In genomic region chr5:172870261-172870806, GRCh38 we compare ENCODE assay signal across 9 cellular contexts. TPM values are rescaled to one million over a fixed set of nuclear protein-coding genes. Genes with fewer than 3 reads are reported as not detected.
DNase-seq lines count a peak whose midpoint lies in the region; ATAC-seq, FAIRE-seq and TF ChIP-seq lines count a peak whose summit lies in the region.
"Had no signal": no experiment of that assay in that cellular context is flagged by ENCODE, and none has a peak within 500 bp of the region (broad histone marks: within the 10 kb centered on the region; RNA-seq: fewer than 3 reads in every experiment).

No MANE protein-coding gene starts in this region.

- H2AFZ ChIP-seq in GM23338 = no peak overlapping the region
- H2AFZ ChIP-seq in astrocyte (ENCODE audit: low read depth, low read length) = no peak overlapping the region
- no peak overlapping the region for H2AFZ ChIP-seq in smooth muscle cell (ENCODE audit: low read depth)

- H3K4me1 ChIP-seq in GM23338 (ENCODE audit: insufficient read depth) = peaks cover 77% of the 10 kb centered on the region
- H3K4me1 ChIP-seq in astrocyte (ENCODE audit: insufficient read depth, low read length) = peaks cover 72% of the 10 kb centered on the region
- peaks cover 49% of the 10 kb centered on the region for H3K4me1 ChIP-seq in right cardiac atrium (ENCODE audit: control insufficient read depth, insufficient read depth, low read length)
- peaks cover 13% of the 10 kb centered on the region for H3K4me1 ChIP-seq in smooth muscle cell (ENCODE audit: low read depth)

- H3K27ac ChIP-seq in GM23338 (ENCODE audit: low read depth) (peak overlapping the region; percentile 45; the same call in 1 of the 2 replicates), astrocyte (ENCODE audit: low read depth, low read length) (peak overlapping the region; percentile 95), right cardiac atrium (ENCODE audit: low read length) (peak overlapping the region; percentile 96), smooth muscle cell (ENCODE audit: low read depth) (peak overlapping the region; percentile 81)

- FAIRE-seq in astrocyte (lab: Jason Lieb, UNC) = peak; percentile 81

- H3K27me3 ChIP-seq in GM23338 (ENCODE audit: insufficient read depth) (no peaks in the 10 kb centered on the region), astrocyte (ENCODE audit: insufficient read depth, low read length) (no peaks in the 10 kb centered on the region), right cardiac atrium (ENCODE audit: control insufficient read depth, insufficient read depth) (no peaks in the 10 kb centered on the region), smooth muscle cell (ENCODE audit: low read depth) (no peaks in the 10 kb centered on the region)

- H3K4me3 ChIP-seq in GM23338 (no peak overlapping the region), astrocyte (ENCODE audit: insufficient read depth, low read depth, low read length) (no peak overlapping the region), right cardiac atrium (ENCODE audit: low read length) (no peak overlapping the region), smooth muscle cell (no peak overlapping the region)

- ATAC-seq in GM23338 (no peak), right cardiac atrium (peak; percentile 1 to 46), GM18511 (IDR thresholded peaks at IDR 0.05; ENCODE audit: unreplicated experiment) (no peak), HG03521 (IDR thresholded peaks at IDR 0.05; ENCODE audit: unreplicated experiment) (no peak), GM18867 (IDR thresholded peaks at IDR 0.05; ENCODE audit: unreplicated experiment) (no peak), natural killer cell (no peak)

- H3K4me3 Mint-ChIP-seq in GM23338 (no peak overlapping the region), astrocyte (ENCODE audit: unreplicated experiment) (no peak overlapping the region), natural killer cell (no peak overlapping the region)

- H3K9me3 Mint-ChIP-seq in GM23338 = no peaks in the 10 kb centered on the region
- H3K9me3 Mint-ChIP-seq in astrocyte (ENCODE audit: unreplicated experiment) = no peaks in the 10 kb centered on the region
- no peaks in the 10 kb centered on the region for H3K9me3 Mint-ChIP-seq in natural killer cell

- intact Hi-C loops in right cardiac atrium (cut with DNase I) = loop anchor here in 1 of 4 donors (5.0 kb wide), 1 partner anchor 103 kb away; no protein-coding TSS in a partner anchor
- intact Hi-C loops in natural killer cell (cut with micrococcal nuclease) = no loop called here

- H3K79me2 ChIP-seq in GM23338 (replicated peaks; ENCODE audit: insufficient read depth) = peaks cover 64% of the 10 kb centered on the region
- peaks cover 63% of the 10 kb centered on the region for H3K79me2 ChIP-seq in astrocyte (ENCODE audit: insufficient read depth, low read length)
- peaks cover 21% of the 10 kb centered on the region for H3K79me2 ChIP-seq in smooth muscle cell (ENCODE audit: low read depth)

- H3K9ac ChIP-seq in astrocyte (ENCODE audit: low read length) (peak overlapping the region; percentile 78), smooth muscle cell (ENCODE audit: low read depth) (peak overlapping the region; percentile 15)

- DNase-seq in GM23338 (ENCODE audit: low spot score) (no peak), astrocyte (ENCODE audit: low read depth) (peak; percentile 98), right cardiac atrium (peak; percentile 63 to 65 (median 64)), smooth muscle cell (lab: John Stamatoyannopoulos, UW; ENCODE audit: unreplicated experiment) (no peak), natural killer cell (no peak)
- DNase-seq: activated effector memory CD4-positive, alpha-beta T cell treated with anti-CD3 and anti-CD28 coated beads, Interleukin-2, amount 50 U/mL, for 16 hours had no signal

- H3K36me3 Mint-ChIP-seq in GM23338 (ENCODE audit: low read depth) = no peaks in the 10 kb centered on the region
- peaks cover 5% of the 10 kb centered on the region for H3K36me3 Mint-ChIP-seq in astrocyte (ENCODE audit: low read depth, unreplicated experiment)
- no peaks in the 10 kb centered on the region for H3K36me3 Mint-ChIP-seq in natural killer cell

- H3K36me3 ChIP-seq in GM23338 (ENCODE audit: insufficient read depth) = no peaks in the 10 kb centered on the region; the same call in 1 of the 2 replicates
- no peaks in the 10 kb centered on the region for H3K36me3 ChIP-seq in astrocyte (ENCODE audit: insufficient read depth, low read length)
- no peaks in the 10 kb centered on the region for H3K36me3 ChIP-seq in smooth muscle cell (ENCODE audit: low read depth)

- H3K4me2 ChIP-seq in GM23338 = no peak overlapping the region
- peak overlapping the region; percentile 76 for H3K4me2 ChIP-seq in astrocyte (ENCODE audit: low read length)
- H3K4me2 ChIP-seq in smooth muscle cell = no peak overlapping the region

- no peaks in the 10 kb centered on the region for H3K9me2 ChIP-seq in GM23338 (ENCODE audit: insufficient read depth)

- H3K9me3 ChIP-seq in astrocyte (ENCODE audit: insufficient read depth, low read depth, low read length) (no peaks in the 10 kb centered on the region), right cardiac atrium (ENCODE audit: control insufficient read depth, low read length) (no peaks in the 10 kb centered on the region), smooth muscle cell (replicated peaks; ENCODE audit: low read depth) (no peaks in the 10 kb centered on the region)

- H3K27me3 Mint-ChIP-seq in GM23338 (ENCODE audit: insufficient read depth, low read depth, poor library complexity) (peaks cover 13% of the 10 kb centered on the region), astrocyte (ENCODE audit: low read depth, unreplicated experiment) (no peaks in the 10 kb centered on the region), natural killer cell (ENCODE audit: low read depth in 2 of 2) (no peaks in the 10 kb centered on the region)

- H3K27ac Mint-ChIP-seq in GM23338 (no peak overlapping the region), astrocyte (ENCODE audit: unreplicated experiment) (no peak overlapping the region), natural killer cell (no peak overlapping the region)

- H3F3A ChIP-seq in GM23338 (replicated peaks; ENCODE audit: low read depth) (peaks cover 11% of the 10 kb centered on the region; the same call in 1 of the 2 replicates), smooth muscle cell (ENCODE audit: low read depth) (peaks cover 5% of the 10 kb centered on the region)

- H3K4me1 Mint-ChIP-seq in GM23338 = no peaks in the 10 kb centered on the region; the same call in none of the 3 replicates
- H3K4me1 Mint-ChIP-seq in astrocyte (ENCODE audit: low read depth, unreplicated experiment) = peaks cover 25% of the 10 kb centered on the region
- peaks cover 33 to 36% of the 10 kb centered on the region in 2 donors for H3K4me1 Mint-ChIP-seq in natural killer cell

- 41% methylated on average over 8 of the region's 8 CpGs for WGBS in right cardiac atrium
- WGBS in smooth muscle cell (ENCODE audit: low lambda C conversion rate) = 68% methylated on average over 8 of the region's 8 CpGs

- H4K20me1 ChIP-seq in GM23338 (replicated peaks; ENCODE audit: insufficient read depth) (peaks cover 46% of the 10 kb centered on the region), astrocyte (ENCODE audit: insufficient read depth, low read length) (no peaks in the 10 kb centered on the region), smooth muscle cell (ENCODE audit: low read depth) (peaks cover 20% of the 10 kb centered on the region)

- TF ChIP-seq CTCF in GM23338 (conservative IDR thresholded peaks at IDR 0.05; ENCODE audit: low read depth in 2 of 2) = no peak
- no peak for TF ChIP-seq CTCF in astrocyte (IDR thresholded peaks at IDR 0.05; ENCODE audit: insufficient read depth, low read depth, low read length)
- TF ChIP-seq CTCF in smooth muscle cell (IDR thresholded peaks at IDR 0.05; ENCODE audit: borderline replicate concordance, insufficient read depth, poor library complexity, severe bottlenecking) = no peak
- no peak for TF ChIP-seq CTCF in natural killer cell (IDR thresholded peaks at IDR 0.05)

TF ChIP-seq in GM23338, 12 proteins besides CTCF, POLR2A, EP300 and RAD21 (continues in another document):
- no peak for TF ChIP-seq ETS1 (IDR thresholded peaks at IDR 0.05)

RNA-seq across cellular contexts. Expression of gene ERGIC1, which starts 36.3 kb away (rescaled TPM):
- 92.2 and 99.9 TPM in 2 replicates for total RNA-seq in GM23338 (2014; rRNA removed; shearing (Covaris generic))
- polyA plus RNA-seq in GM23338 (2016; fragmentation: Nextera tagmentation; extraction: Ambion mirVana) = 21.2 and 25.2 TPM in 2 replicates
- total RNA-seq in astrocyte = 131 and 137 TPM in 2 replicates
- total RNA-seq in right cardiac atrium = 10 to 100 TPM; 75.7 to 96.8 (median 86.9) TPM
- 73.1 TPM for polyA plus RNA-seq in right cardiac atrium
- 135 and 140 TPM in 2 replicates for total RNA-seq in smooth muscle cell
- 33.2 and 38.2 TPM in 2 replicates for polyA plus RNA-seq in smooth muscle cell
- 100 to 1,000 TPM in 2 of 3 donors, 10 to 100 TPM in 1; 86.2 to 126 (median 121) TPM for total RNA-seq in natural killer cell

Comparison
In these comparisons a context has a peak if more than half of its experiments do, and no peak if none do; other contexts are left out.
1. ATAC-seq: peak in right cardiac atrium (2 of 2); none in GM23338 (single experiment), GM18511 (single experiment), HG03521 (single experiment), GM18867 (single experiment) and natural killer cell (0 of 3).
2. DNase-seq: peak in astrocyte (single experiment) and right cardiac atrium (3 of 3); none in GM23338 (single experiment), smooth muscle cell (single experiment) and natural killer cell (single experiment).
3. H3K27ac ChIP-seq: peak in every context shown above with its lines; median percentile 96 in right cardiac atrium; 95 in astrocyte; 81 in smooth muscle cell; 45 in GM23338.